1 cellular context compared by ENCODE assay signal in genomic region chr14:32230695-32231280, GRCh38.
TF ChIP-seq lines count a peak whose summit lies in the region.

No MANE protein-coding gene starts in this region.

TF ChIP-seq in SK-N-SH, 30 proteins besides CTCF, POLR2A, EP300 and RAD21 (continued from another document):
- TF ChIP-seq FOSL2 (IDR thresholded peaks at IDR 0.05; ENCODE audit: borderline replicate concordance, low read depth) (peak; percentile 71), ELF1 (IDR thresholded peaks at IDR 0.05) (no peak), GATA2 (CRISPR knock-in tag; IDR thresholded peaks at IDR 0.05) (no peak), CHD2 (IDR thresholded peaks at IDR 0.05; ENCODE audit: low read length, partially characterized antibody) (no peak), FOXM1 (IDR thresholded peaks at IDR 0.05; ENCODE audit: low read depth) (no peak), RFX5 (IDR thresholded peaks at IDR 0.05; ENCODE audit: low read length) (no peak), RXRA (IDR thresholded peaks at IDR 0.05; ENCODE audit: borderline replicate concordance, low read depth) (no peak), RCOR1 (IDR thresholded peaks at IDR 0.05; ENCODE audit: low read length) (no peak), MXI1 (IDR thresholded peaks at IDR 0.05; ENCODE audit: low read depth, low read length) (no peak), EZH2phosphoT487 (IDR thresholded peaks at IDR 0.05; ENCODE audit: borderline replicate concordance, low read depth) (no peak), SIN3A (IDR thresholded peaks at IDR 0.05; ENCODE audit: borderline replicate concordance, low read depth, low read length) (0 out of 2 replicates have a peak, but pooled peaks have one; percentile 1), ZBTB33 (IDR thresholded peaks at IDR 0.05; ENCODE audit: borderline replicate concordance, low read depth) (no peak), MAX (IDR thresholded peaks at IDR 0.05; ENCODE audit: low read depth) (no peak), TEAD4 (IDR thresholded peaks at IDR 0.05; ENCODE audit: borderline replicate concordance, insufficient read depth) (no peak), REST (IDR thresholded peaks at IDR 0.05; ENCODE audit: low read depth, low read length) (no peak), MEF2A (IDR thresholded peaks at IDR 0.05; ENCODE audit: borderline replicate concordance, low read depth) (no peak), GABPA (IDR thresholded peaks at IDR 0.05; ENCODE audit: low read depth) (no peak), USF1 (IDR thresholded peaks at IDR 0.05; ENCODE audit: borderline replicate concordance, low read depth) (no peak), TAF1 (IDR thresholded peaks at IDR 0.05; ENCODE audit: borderline replicate concordance, low read depth, low read length) (no peak), FOXJ3 (CRISPR knock-in tag; IDR thresholded peaks at IDR 0.05) (no peak), TCF12 (IDR thresholded peaks at IDR 0.05) (peak; percentile 23; the same call in 1 of the 2 replicates), PBX3 (IDR thresholded peaks at IDR 0.05) (0 out of 2 replicates have a peak, but pooled peaks have one; percentile 28)
- TF ChIP-seq, protein P1, sequence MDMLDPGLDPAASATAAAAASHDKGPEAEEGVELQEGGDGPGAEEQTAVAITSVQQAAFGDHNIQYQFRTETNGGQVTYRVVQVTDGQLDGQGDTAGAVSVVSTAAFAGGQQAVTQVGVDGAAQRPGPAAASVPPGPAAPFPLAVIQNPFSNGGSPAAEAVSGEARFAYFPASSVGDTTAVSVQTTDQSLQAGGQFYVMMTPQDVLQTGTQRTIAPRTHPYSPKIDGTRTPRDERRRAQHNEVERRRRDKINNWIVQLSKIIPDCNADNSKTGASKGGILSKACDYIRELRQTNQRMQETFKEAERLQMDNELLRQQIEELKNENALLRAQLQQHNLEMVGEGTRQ (IDR thresholded peaks at IDR 0.05; ENCODE audit: borderline replicate concordance, low read depth, low read length) = no peak
